In the genomic region with DNA sequence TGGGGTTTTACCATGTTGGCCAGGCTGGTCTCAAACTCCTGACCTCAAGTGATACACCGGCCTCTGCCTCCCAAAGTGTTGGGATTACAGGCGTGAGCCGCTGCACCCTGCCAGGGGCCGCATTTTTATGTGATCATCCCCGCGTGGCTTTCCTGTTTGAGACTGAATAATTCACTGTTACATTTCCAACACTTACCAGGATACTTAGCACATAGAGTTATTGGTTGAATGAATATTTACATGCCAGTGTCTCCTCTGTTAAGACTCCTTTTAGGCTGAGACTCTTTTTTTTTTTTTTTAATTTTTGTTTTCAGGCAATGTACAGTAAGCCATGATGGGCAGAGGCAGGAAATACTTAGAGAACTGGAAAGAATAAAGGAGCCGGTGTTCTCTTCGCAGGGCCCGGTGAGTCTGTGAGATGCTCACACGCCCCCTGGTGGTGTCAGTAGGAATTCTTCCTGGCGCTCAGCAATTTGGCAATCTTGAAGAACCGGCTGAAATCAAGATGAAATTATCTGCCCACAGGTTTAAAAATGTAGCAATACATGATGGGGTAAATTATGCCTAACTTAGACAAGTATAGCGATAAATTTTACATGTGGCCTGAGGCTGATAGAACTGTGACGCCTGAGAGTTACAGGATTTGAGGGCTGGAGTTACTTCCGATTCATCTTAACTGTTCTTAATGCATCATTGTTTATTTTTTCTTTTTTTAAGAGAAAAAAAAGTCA, we compare ENCODE assay signal across 2 cellular contexts.
A peak's percentile ranks its signal among the peaks of the same experiment; 100 is the strongest.
TF ChIP-seq lines count a peak whose summit lies in the region.

No MANE protein-coding gene starts in this region.

TF ChIP-seq in HCT116, 20 proteins besides CTCF, POLR2A, EP300 and RAD21 (continued from another document):
- TF ChIP-seq ELF1 (IDR thresholded peaks at IDR 0.05; ENCODE audit: borderline replicate concordance, low read depth) (no peak), SIN3A (IDR thresholded peaks at IDR 0.05; ENCODE audit: low read depth) (no peak), YY1 (IDR thresholded peaks at IDR 0.05; ENCODE audit: extremely low read depth, insufficient replicate concordance, low read depth, low read length) (peak; percentile 15), EZH2phosphoT487 (IDR thresholded peaks at IDR 0.05; ENCODE audit: borderline replicate concordance) (no peak), EGR1 (IDR thresholded peaks at IDR 0.05; ENCODE audit: low read depth) (no peak), SP1 (IDR thresholded peaks at IDR 0.05; ENCODE audit: low read depth) (peak; percentile 41; the same call in 1 of the 2 replicates), POLR2AphosphoS5 (IDR thresholded peaks at IDR 0.05; ENCODE audit: low read depth, low read length) (0 out of 2 replicates have a peak, but pooled peaks have one; percentile 14), FOSL1 (IDR thresholded peaks at IDR 0.05; ENCODE audit: low read depth) (no peak), CEBPB (IDR thresholded peaks at IDR 0.05; ENCODE audit: low read depth) (peak; percentile 74), EZH2 (IDR thresholded peaks at IDR 0.05) (no peak), JUND (IDR thresholded peaks at IDR 0.05) (no peak), SRF (IDR thresholded peaks at IDR 0.05; ENCODE audit: low read depth) (0 out of 2 replicates have a peak, but pooled peaks have one; percentile 24)
- TF ChIP-seq, protein P1, sequence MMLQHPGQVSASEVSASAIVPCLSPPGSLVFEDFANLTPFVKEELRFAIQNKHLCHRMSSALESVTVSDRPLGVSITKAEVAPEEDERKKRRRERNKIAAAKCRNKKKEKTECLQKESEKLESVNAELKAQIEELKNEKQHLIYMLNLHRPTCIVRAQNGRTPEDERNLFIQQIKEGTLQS (IDR thresholded peaks at IDR 0.05), result no peak
- TF ChIP-seq, protein P2, sequence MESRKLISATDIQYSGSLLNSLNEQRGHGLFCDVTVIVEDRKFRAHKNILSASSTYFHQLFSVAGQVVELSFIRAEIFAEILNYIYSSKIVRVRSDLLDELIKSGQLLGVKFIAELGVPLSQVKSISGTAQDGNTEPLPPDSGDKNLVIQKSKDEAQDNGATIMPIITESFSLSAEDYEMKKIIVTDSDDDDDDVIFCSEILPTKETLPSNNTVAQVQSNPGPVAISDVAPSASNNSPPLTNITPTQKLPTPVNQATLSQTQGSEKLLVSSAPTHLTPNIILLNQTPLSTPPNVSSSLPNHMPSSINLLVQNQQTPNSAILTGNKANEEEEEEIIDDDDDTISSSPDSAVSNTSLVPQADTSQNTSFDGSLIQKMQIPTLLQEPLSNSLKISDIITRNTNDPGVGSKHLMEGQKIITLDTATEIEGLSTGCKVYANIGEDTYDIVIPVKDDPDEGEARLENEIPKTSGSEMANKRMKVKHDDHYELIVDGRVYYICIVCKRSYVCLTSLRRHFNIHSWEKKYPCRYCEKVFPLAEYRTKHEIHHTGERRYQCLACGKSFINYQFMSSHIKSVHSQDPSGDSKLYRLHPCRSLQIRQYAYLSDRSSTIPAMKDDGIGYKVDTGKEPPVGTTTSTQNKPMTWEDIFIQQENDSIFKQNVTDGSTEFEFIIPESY (IDR thresholded peaks at IDR 0.05; ENCODE audit: extremely low read depth, insufficient replicate concordance, low read length), result no peak
- TF ChIP-seq, protein P3, sequence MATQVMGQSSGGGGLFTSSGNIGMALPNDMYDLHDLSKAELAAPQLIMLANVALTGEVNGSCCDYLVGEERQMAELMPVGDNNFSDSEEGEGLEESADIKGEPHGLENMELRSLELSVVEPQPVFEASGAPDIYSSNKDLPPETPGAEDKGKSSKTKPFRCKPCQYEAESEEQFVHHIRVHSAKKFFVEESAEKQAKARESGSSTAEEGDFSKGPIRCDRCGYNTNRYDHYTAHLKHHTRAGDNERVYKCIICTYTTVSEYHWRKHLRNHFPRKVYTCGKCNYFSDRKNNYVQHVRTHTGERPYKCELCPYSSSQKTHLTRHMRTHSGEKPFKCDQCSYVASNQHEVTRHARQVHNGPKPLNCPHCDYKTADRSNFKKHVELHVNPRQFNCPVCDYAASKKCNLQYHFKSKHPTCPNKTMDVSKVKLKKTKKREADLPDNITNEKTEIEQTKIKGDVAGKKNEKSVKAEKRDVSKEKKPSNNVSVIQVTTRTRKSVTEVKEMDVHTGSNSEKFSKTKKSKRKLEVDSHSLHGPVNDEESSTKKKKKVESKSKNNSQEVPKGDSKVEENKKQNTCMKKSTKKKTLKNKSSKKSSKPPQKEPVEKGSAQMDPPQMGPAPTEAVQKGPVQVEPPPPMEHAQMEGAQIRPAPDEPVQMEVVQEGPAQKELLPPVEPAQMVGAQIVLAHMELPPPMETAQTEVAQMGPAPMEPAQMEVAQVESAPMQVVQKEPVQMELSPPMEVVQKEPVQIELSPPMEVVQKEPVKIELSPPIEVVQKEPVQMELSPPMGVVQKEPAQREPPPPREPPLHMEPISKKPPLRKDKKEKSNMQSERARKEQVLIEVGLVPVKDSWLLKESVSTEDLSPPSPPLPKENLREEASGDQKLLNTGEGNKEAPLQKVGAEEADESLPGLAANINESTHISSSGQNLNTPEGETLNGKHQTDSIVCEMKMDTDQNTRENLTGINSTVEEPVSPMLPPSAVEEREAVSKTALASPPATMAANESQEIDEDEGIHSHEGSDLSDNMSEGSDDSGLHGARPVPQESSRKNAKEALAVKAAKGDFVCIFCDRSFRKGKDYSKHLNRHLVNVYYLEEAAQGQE (IDR thresholded peaks at IDR 0.05; ENCODE audit: low read depth), result no peak

TF ChIP-seq in liver, 16 proteins besides CTCF, POLR2A, EP300 and RAD21 (continued from another document):
- TF ChIP-seq, protein P3 (IDR thresholded peaks at IDR 0.05), result no peak
- TF ChIP-seq YY1 (IDR thresholded peaks at IDR 0.05), result no peak
- TF ChIP-seq GABPA (IDR thresholded peaks at IDR 0.05 in 1 of 2, conservative IDR thresholded peaks at IDR 0.05 in 1 of 2), result no peak
- TF ChIP-seq HNF4A (conservative IDR thresholded peaks at IDR 0.05), result no peak
- TF ChIP-seq TAF1 (conservative IDR thresholded peaks at IDR 0.05), result no peak
- TF ChIP-seq SP1 (IDR thresholded peaks at IDR 0.05), result no peak
- TF ChIP-seq JUND (IDR thresholded peaks at IDR 0.05), result no peak
- TF ChIP-seq, protein P2 (IDR thresholded peaks at IDR 0.05), result no peak
- TF ChIP-seq EGR1 (IDR thresholded peaks at IDR 0.05; ENCODE audit: low read depth in 2 of 2), result no peak
- no peak for TF ChIP-seq HNF4G (IDR thresholded peaks at IDR 0.05)
- TF ChIP-seq, protein P4, sequence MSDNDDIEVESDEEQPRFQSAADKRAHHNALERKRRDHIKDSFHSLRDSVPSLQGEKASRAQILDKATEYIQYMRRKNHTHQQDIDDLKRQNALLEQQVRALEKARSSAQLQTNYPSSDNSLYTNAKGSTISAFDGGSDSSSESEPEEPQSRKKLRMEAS (IDR thresholded peaks at IDR 0.05), result no peak
- TF ChIP-seq FOXA1 (IDR thresholded peaks at IDR 0.05), result no peak
